ENCODE assay signal across 9 cellular contexts in the genomic region with DNA sequence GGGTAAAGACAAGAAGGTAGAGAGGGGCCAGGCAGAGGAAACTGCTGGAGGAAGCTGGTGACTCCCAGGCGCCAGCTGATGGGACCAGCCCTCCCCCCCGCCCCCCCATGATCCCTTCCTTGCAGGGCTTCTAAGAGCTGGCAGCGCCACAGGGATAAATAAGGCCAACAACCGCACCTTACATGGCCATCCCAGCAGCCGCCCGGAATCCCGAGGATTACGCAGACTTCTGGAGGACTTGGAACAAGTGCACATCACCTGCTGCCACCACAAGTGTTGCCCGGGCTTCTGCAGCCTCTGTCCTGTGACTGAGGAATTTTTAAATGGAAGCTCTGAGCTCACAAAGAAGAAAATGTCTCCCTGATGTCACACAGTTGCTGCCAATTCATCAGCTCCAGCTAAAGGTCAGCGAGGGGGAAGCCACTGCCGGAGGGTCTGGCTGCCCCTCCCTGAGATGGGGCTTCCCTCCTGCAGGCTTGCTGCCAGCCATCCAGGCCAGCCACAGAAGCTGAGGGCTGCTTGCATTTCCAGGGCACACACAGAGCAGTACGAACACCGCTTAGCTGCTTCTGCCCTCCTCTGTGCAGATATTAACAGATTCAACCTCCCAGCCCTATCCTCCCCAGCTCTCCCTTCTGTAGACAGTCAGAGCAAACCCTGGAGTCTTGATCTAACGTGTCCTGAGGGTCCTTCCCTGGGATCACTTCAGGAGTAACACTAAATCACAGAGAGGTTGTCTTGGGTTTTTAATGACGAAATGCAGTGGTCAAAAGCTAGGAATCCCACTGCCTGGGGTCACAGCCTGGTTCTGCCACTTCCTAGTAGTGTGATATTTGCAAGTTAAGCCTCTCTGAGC. TPM values are rescaled to one million over a fixed set of nuclear protein-coding genes. Genes with fewer than 3 reads are reported as not detected.
DNase-seq lines count a peak whose midpoint lies in the region; ATAC-seq, FAIRE-seq and TF ChIP-seq lines count a peak whose summit lies in the region.
"Had no signal": no experiment of that assay in that cellular context is flagged by ENCODE, and none has a peak within 500 bp of the region (broad histone marks: within the 10 kb centered on the region; RNA-seq: fewer than 3 reads in every experiment).

No MANE protein-coding gene starts in this region.

- peak overlapping the region; percentile 39; the same call in 1 of the 2 replicates for H3K4me2 ChIP-seq in SK-N-SH

- intact Hi-C loops in left ventricle myocardium inferior (cut with micrococcal nuclease) = no loop called here
- intact Hi-C loops in sigmoid colon (cut with DNase I) = loop anchor here (5.0 kb wide), 1 partner anchor 1404 kb away; no protein-coding TSS in a partner anchor

- no peaks in the 10 kb centered on the region for H4K20me1 ChIP-seq in SK-N-SH (ENCODE audit: insufficient read depth)

- TF ChIP-seq CTCF in SK-N-SH (IDR thresholded peaks at IDR 0.05) (no peak), left ventricle myocardium inferior (IDR thresholded peaks at IDR 0.05; ENCODE audit: borderline replicate concordance) (no peak), sigmoid colon (IDR thresholded peaks at IDR 0.05) (no peak)

- H3K36me3 ChIP-seq in SK-N-SH (replicated peaks in 1 of 2; ENCODE audit: control insufficient read depth in 1 of 2, insufficient read depth in 2 of 2, low read length in 1 of 2) = no peaks in the 10 kb centered on the region
- H3K36me3 ChIP-seq in left ventricle myocardium inferior = no peaks in the 10 kb centered on the region
- no peaks in the 10 kb centered on the region for H3K36me3 ChIP-seq in sigmoid colon

- POLR2A ChIA-PET in SK-N-SH (lab: Yijun Ruan, JAX) = interaction anchor here (1.2 to 1.6 kb wide), 3 partner anchors 29 to 49 kb away, joined by 3 to 17 read pairs (median 12); partner anchors contain the start of gene PIM1

- DNase-seq in HT-29 (ENCODE audit: low spot score) (peak; percentile 55), SK-N-SH (peak; percentile 85), left ventricle myocardium inferior (peak; percentile 83), sigmoid colon (peak; percentile 97), GM19239 (ENCODE audit: insufficient read length, low spot score) (no peak)
- no peak for DNase-seq in stimulated activated CD4-positive, alpha-beta T cell treated with anti-CD3 and anti-CD28 coated beads, Interleukin-2, amount 100 ng/mL, for 48 hours
- no peak for DNase-seq in central memory CD4-positive, alpha-beta T cell
- DNase-seq: naive B cell had no signal

- H3K27ac ChIP-seq in SK-N-SH (ENCODE audit: low read depth in 2 of 2, low read length in 1 of 2) (peak overlapping the region in 1 of 2 experiments; percentile 72; a peak in 2 of 4 replicates), left ventricle myocardium inferior (replicated peaks) (peak overlapping the region; percentile 87), sigmoid colon (peak overlapping the region; percentile 86 to 97 (median 93))

- H3K4me1 ChIP-seq in SK-N-SH (ENCODE audit: control insufficient read depth in 1 of 2, insufficient read depth in 2 of 2, low read depth in 1 of 2, low read length in 1 of 2) (peaks cover 18 to 30% of the 10 kb centered on the region in 2 experiments; a peak in 3 of 4 replicates), left ventricle myocardium inferior (peaks cover 71% of the 10 kb centered on the region), sigmoid colon (peaks cover 0 to 79% (median 51%) of the 10 kb centered on the region in 4 donors)

- peaks cover 19% of the 10 kb centered on the region for H3F3A ChIP-seq in SK-N-SH (replicated peaks; ENCODE audit: insufficient read depth)

- TF ChIP-seq POLR2A in sigmoid colon (IDR thresholded peaks at IDR 0.05) = peak; percentile 31

- H3K9me2 ChIP-seq in SK-N-SH = no peaks in the 10 kb centered on the region

- H3K27me3 ChIP-seq in SK-N-SH (ENCODE audit: insufficient read depth) (no peaks in the 10 kb centered on the region), left ventricle myocardium inferior (ENCODE audit: low read depth) (no peaks in the 10 kb centered on the region), sigmoid colon (no peaks in the 10 kb centered on the region)

- H3K9me3 ChIP-seq in SK-N-SH (no peaks in the 10 kb centered on the region), left ventricle myocardium inferior (replicated peaks) (no peaks in the 10 kb centered on the region), sigmoid colon (no peaks in the 10 kb centered on the region)

- peak overlapping the region; percentile 22; the same call in 1 of the 2 replicates for H3K9ac ChIP-seq in SK-N-SH

- H3K4me3 ChIP-seq in SK-N-SH (ENCODE audit: low read depth in 2 of 2, low read length in 1 of 2) = no peak overlapping the region
- H3K4me3 ChIP-seq in left ventricle myocardium inferior = peak overlapping the region; percentile 26
- H3K4me3 ChIP-seq in sigmoid colon = peak overlapping the region; percentile 12 to 43 (median 38)

- FAIRE-seq in GM19239 (lab: Jason Lieb, UNC) = no peak

- CTCF ChIA-PET in SK-N-SH (lab: Yijun Ruan, JAX) = interaction anchor here (0.7 to 5.1 kb wide), 13 partner anchors 9 to 113 kb away, joined by 3 to 61 read pairs (median 4); partner anchors contain the start of gene PIM1

- TF ChIP-seq EP300 in SK-N-SH (IDR thresholded peaks at IDR 0.05; ENCODE audit: borderline replicate concordance in 1 of 2, low read depth in 1 of 2, low read length in 1 of 2) (no peak; a peak in 1 of 4 replicates), sigmoid colon (IDR thresholded peaks at IDR 0.05) (peak; percentile 91 to 97 (median 92))

- H3K79me2 ChIP-seq in SK-N-SH (ENCODE audit: insufficient read depth) = no peaks in the 10 kb centered on the region

- WGBS in SK-N-SH (ENCODE audit: low lambda C conversion rate) = 56% methylated on average over 7 of the region's 15 CpGs
- 31 to 58% methylated on average over 15 of the region's 15 CpGs for WGBS in sigmoid colon, 2 donors

- H2AFZ ChIP-seq in SK-N-SH (ENCODE audit: low read depth) = peak overlapping the region; percentile 58; the same call in 1 of the 2 replicates

- ATAC-seq in HG03108 (IDR thresholded peaks at IDR 0.05; ENCODE audit: unreplicated experiment) = no peak

- peak; percentile 60 for TF ChIP-seq RAD21 in SK-N-SH (IDR thresholded peaks at IDR 0.05; ENCODE audit: low read length)

TF ChIP-seq in SK-N-SH, 30 proteins besides CTCF, POLR2A, EP300 and RAD21:
- TF ChIP-seq FOSL2 (IDR thresholded peaks at IDR 0.05; ENCODE audit: borderline replicate concordance, low read depth) (no peak), NRF1 (IDR thresholded peaks at IDR 0.05; ENCODE audit: low read depth, low read length) (no peak), FOXJ3 (CRISPR knock-in tag; IDR thresholded peaks at IDR 0.05) (peak; percentile 49; the same call in 1 of the 2 replicates), SIN3A (IDR thresholded peaks at IDR 0.05; ENCODE audit: borderline replicate concordance, low read depth, low read length) (no peak), CHD2 (IDR thresholded peaks at IDR 0.05; ENCODE audit: low read length, partially characterized antibody) (peak; percentile 8), IRF3 (IDR thresholded peaks at IDR 0.05; ENCODE audit: low read depth, low read length) (no peak), REST (IDR thresholded peaks at IDR 0.05; ENCODE audit: low read depth, low read length) (no peak), YY1 (IDR thresholded peaks at IDR 0.05; ENCODE audit: low read depth) (no peak), SMC3 (IDR thresholded peaks at IDR 0.05; ENCODE audit: low read depth, low read length) (peak; percentile 38; the same call in 1 of the 2 replicates), MEF2A (IDR thresholded peaks at IDR 0.05; ENCODE audit: borderline replicate concordance, low read depth) (no peak), EZH2phosphoT487 (IDR thresholded peaks at IDR 0.05; ENCODE audit: borderline replicate concordance, low read depth) (no peak), FOXM1 (IDR thresholded peaks at IDR 0.05; ENCODE audit: low read depth) (no peak)

RNA-seq across cellular contexts. Expression of gene PIM1, which starts 38.6 kb away (rescaled TPM):
- 20.0 and 23.6 TPM in 2 replicates for total RNA-seq in HT-29 (2014; rRNA removed; shearing (Covaris generic))
- polyA plus RNA-seq in SK-N-SH (2012; rRNA removed) (33.9 and 35.3 TPM in 2 replicates), sigmoid colon (10 to 100 TPM; 29.4 to 43.2 (median 40.2) TPM)
- 18.9 and 20.6 TPM in 2 replicates for polyA plus RNA-seq in SK-N-SH (2012; cell fraction: cytosol; rRNA removed)
- polyA plus RNA-seq in SK-N-SH (2012; cell fraction: nucleus; rRNA removed) = 90.2 and 138 TPM in 2 replicates
- total RNA-seq in left ventricle myocardium inferior (28.9 TPM), sigmoid colon (100 to 1,000 TPM in 1 of 4 donors, 10 to 100 TPM in 3; 17.1 to 103 (median 30.5) TPM)

Comparison
In these comparisons a context has a peak if more than half of its experiments do, and no peak if none do; other contexts are left out.
1. DNase-seq: peak in HT-29 (single experiment), SK-N-SH (single experiment), left ventricle myocardium inferior (single experiment) and sigmoid colon (single experiment); none in stimulated activated CD4-positive, alpha-beta T cell treated with anti-CD3 and anti-CD28 coated beads, Interleukin-2, amount 100 ng/mL, for 48 hours (0 of 2), GM19239 (single experiment) and central memory CD4-positive, alpha-beta T cell (single experiment).
2. H3K4me3 ChIP-seq: peak in left ventricle myocardium inferior (single experiment) and sigmoid colon (4 of 4); none in SK-N-SH (0 of 2).